Comparison of ENCODE assay signal across 1 cellular context in genomic region chr3:139135657-139136056, GRCh38.
TF ChIP-seq lines count a peak whose summit lies in the region.

No MANE protein-coding gene starts in this region.

TF ChIP-seq in K562, 482 proteins besides CTCF, POLR2A, EP300 and RAD21 (continued from another document):
- TF ChIP-seq ZNF583 (CRISPR knock-in tag; IDR thresholded peaks at IDR 0.05), result 0 out of 2 replicates have a peak, but pooled peaks have one; percentile 53
- TF ChIP-seq ATF7 (IDR thresholded peaks at IDR 0.05), result peak; percentile 18; the same call in 1 of the 2 replicates
- no peak for TF ChIP-seq CREB3 (tag; conservative IDR thresholded peaks at IDR 0.05; ENCODE audit: low read depth)
- TF ChIP-seq ATF4 (CRISPR knock-in tag; IDR thresholded peaks at IDR 0.05), result peak; percentile 41; the same call in 1 of the 2 replicates
- TF ChIP-seq DDX20 (tag; IDR thresholded peaks at IDR 0.05; ENCODE audit: low read depth), result no peak
- TF ChIP-seq CAMTA2 (CRISPR knock-in tag; conservative IDR thresholded peaks at IDR 0.05), result no peak
- no peak for TF ChIP-seq KDM5B (IDR thresholded peaks at IDR 0.05; ENCODE audit: insufficient replicate concordance, low read depth, low read length)
- no peak for TF ChIP-seq ID3 (CRISPR knock-in tag; IDR thresholded peaks at IDR 0.05)
- TF ChIP-seq ID3 (tag; IDR thresholded peaks at IDR 0.05), result peak; percentile 42; the same call in 1 of the 2 replicates
- TF ChIP-seq NR4A1 (CRISPR knock-in tag; IDR thresholded peaks at IDR 0.05), result no peak
- TF ChIP-seq NR4A1 (tag; IDR thresholded peaks at IDR 0.05), result peak; percentile 27; the same call in 1 of the 2 replicates
- TF ChIP-seq ZNF766 (CRISPR knock-in tag; conservative IDR thresholded peaks at IDR 0.05), result no peak
- 0 out of 2 replicates have a peak, but pooled peaks have one; percentile 13 for TF ChIP-seq L3MBTL2 (IDR thresholded peaks at IDR 0.05)
- 0 out of 2 replicates have a peak, but pooled peaks have one; percentile 24 for TF ChIP-seq EP400 (IDR thresholded peaks at IDR 0.05)
- TF ChIP-seq ZNF780A (CRISPR knock-in tag; IDR thresholded peaks at IDR 0.05), result no peak
- peak; percentile 77 for TF ChIP-seq ZNF311 (CRISPR knock-in tag; IDR thresholded peaks at IDR 0.05)
- peak; percentile 50 for TF ChIP-seq SMAD4 (CRISPR knock-in tag; conservative IDR thresholded peaks at IDR 0.05)
- TF ChIP-seq CXXC5 (CRISPR knock-in tag; IDR thresholded peaks at IDR 0.05), result peak; percentile 11; the same call in 1 of the 2 replicates
- TF ChIP-seq ZNF592 (IDR thresholded peaks at IDR 0.05), result peak; percentile 8; the same call in 1 of the 2 replicates
- TF ChIP-seq ATF3 (IDR thresholded peaks at IDR 0.05), result peak; percentile 72
- no peak for TF ChIP-seq ATF3 (CRISPR knock-in tag; conservative IDR thresholded peaks at IDR 0.05)
- no peak for TF ChIP-seq JUNB (CRISPR knock-in tag; conservative IDR thresholded peaks at IDR 0.05)
- TF ChIP-seq CREB5 (CRISPR knock-in tag; IDR thresholded peaks at IDR 0.05), result no peak
- TF ChIP-seq NR2C1 (IDR thresholded peaks at IDR 0.05), result no peak
- TF ChIP-seq NR2C1 (tag; IDR thresholded peaks at IDR 0.05), result peak; percentile 31; the same call in 1 of the 2 replicates
- peak; percentile 77; the same call in 1 of the 2 replicates for TF ChIP-seq DMBX1 (CRISPR knock-in tag; IDR thresholded peaks at IDR 0.05; ENCODE audit: borderline replicate concordance)
- TF ChIP-seq NEUROD1 (IDR thresholded peaks at IDR 0.05; ENCODE audit: borderline replicate concordance, low read depth, low read length, partially characterized antibody), result no peak
- TF ChIP-seq DPF2 (IDR thresholded peaks at IDR 0.05), result no peak
- peak; percentile 94 for TF ChIP-seq CEBPG (CRISPR knock-in tag; IDR thresholded peaks at IDR 0.05)
- TF ChIP-seq CEBPG (tag; conservative IDR thresholded peaks at IDR 0.05 in 1 of 2, IDR thresholded peaks at IDR 0.05 in 1 of 2), result peak; percentile 81 to 89
- no peak for TF ChIP-seq CTBP1 (IDR thresholded peaks at IDR 0.05; ENCODE audit: borderline replicate concordance)
